ENCODE assay signal across 1 cellular context in genomic region chr7:77798394-77799077, GRCh38.
TF ChIP-seq lines count a peak whose summit lies in the region.

PHTF2 (plus strand) TSS chr7:77798773.
TMEM60 (minus strand) TSS chr7:77798434; CDS start chr7:77794373, 4,061 bp downstream.

TF ChIP-seq in HepG2, 621 proteins besides CTCF, POLR2A, EP300 and RAD21 (continued from another document and continues in another):
- TF ChIP-seq ZNF276 (CRISPR knock-in tag; IDR thresholded peaks at IDR 0.05; ENCODE audit: low read depth) (no peak), SP1 (IDR thresholded peaks at IDR 0.05) (0 out of 2 replicates have a peak, but pooled peaks have one; percentile 14), SP1 (CRISPR knock-in tag; IDR thresholded peaks at IDR 0.05) (peak; percentile 82), ZBTB8A (CRISPR knock-in tag; IDR thresholded peaks at IDR 0.05; ENCODE audit: borderline replicate concordance, low read depth) (no peak), ARNT2 (CRISPR knock-in tag; IDR thresholded peaks at IDR 0.05; ENCODE audit: low read depth) (peak; percentile 70; the same call in 1 of the 2 replicates), NFRKB (IDR thresholded peaks at IDR 0.05) (no peak), KLF11 (CRISPR knock-in tag; IDR thresholded peaks at IDR 0.05) (0 out of 2 replicates have a peak, but pooled peaks have one; percentile 29), ZNF468 (CRISPR knock-in tag; IDR thresholded peaks at IDR 0.05) (no peak), MAX (IDR thresholded peaks at IDR 0.05) (peak; percentile 65), SRF (IDR thresholded peaks at IDR 0.05; ENCODE audit: low read depth, low read length) (no peak), MED13 (CRISPR knock-in tag; IDR thresholded peaks at IDR 0.05) (no peak), TRIM24 (CRISPR knock-in tag; IDR thresholded peaks at IDR 0.05) (no peak), SCMH1 (CRISPR knock-in tag; IDR thresholded peaks at IDR 0.05; ENCODE audit: borderline replicate concordance) (no peak), HIVEP1 (CRISPR knock-in tag; IDR thresholded peaks at IDR 0.05) (0 out of 2 replicates have a peak, but pooled peaks have one; percentile 57), ZBTB3 (CRISPR knock-in tag; IDR thresholded peaks at IDR 0.05; ENCODE audit: borderline replicate concordance, low read depth) (0 out of 2 replicates have a peak, but pooled peaks have one; percentile 45), ZNF256 (CRISPR knock-in tag; conservative IDR thresholded peaks at IDR 0.05) (no peak), PCBP1 (IDR thresholded peaks at IDR 0.05; ENCODE audit: borderline replicate concordance, low read depth, low read length) (no peak), THAP7 (CRISPR knock-in tag; IDR thresholded peaks at IDR 0.05) (0 out of 2 replicates have a peak, but pooled peaks have one; percentile 43), FOXC1 (CRISPR knock-in tag; IDR thresholded peaks at IDR 0.05; ENCODE audit: borderline replicate concordance) (no peak), NR2C2 (CRISPR knock-in tag; IDR thresholded peaks at IDR 0.05; ENCODE audit: borderline replicate concordance) (no peak; the same call in 1 of the 2 replicates), GABPB1 (CRISPR knock-in tag; IDR thresholded peaks at IDR 0.05) (peak; percentile 84), HDAC2 (CRISPR knock-in tag; IDR thresholded peaks at IDR 0.05) (peak; percentile 73), SOX13 (IDR thresholded peaks at IDR 0.05) (no peak), SOX13 (CRISPR knock-in tag; conservative IDR thresholded peaks at IDR 0.05 in 1 of 2, IDR thresholded peaks at IDR 0.05 in 1 of 2) (peak in 1 of 2 experiments; percentile 50; a peak in 2 of 4 replicates), ZMAT5 (CRISPR knock-in tag; IDR thresholded peaks at IDR 0.05; ENCODE audit: borderline replicate concordance, low read depth) (no peak), IRF9 (CRISPR knock-in tag; IDR thresholded peaks at IDR 0.05; ENCODE audit: borderline replicate concordance) (no peak), ZNF30 (CRISPR knock-in tag; IDR thresholded peaks at IDR 0.05) (no peak), FOXO1 (CRISPR knock-in tag; IDR thresholded peaks at IDR 0.05) (no peak), ZNF598 (CRISPR knock-in tag; IDR thresholded peaks at IDR 0.05; ENCODE audit: borderline replicate concordance) (peak; percentile 37; the same call in 1 of the 2 replicates), HBP1 (CRISPR knock-in tag; IDR thresholded peaks at IDR 0.05; ENCODE audit: low read depth) (no peak), NR3C1 (CRISPR knock-in tag; IDR thresholded peaks at IDR 0.05) (no peak), ZMYM2 (CRISPR knock-in tag; IDR thresholded peaks at IDR 0.05) (no peak; the same call in 1 of the 2 replicates), MLLT10 (CRISPR knock-in tag; IDR thresholded peaks at IDR 0.05) (no peak), ZNF318 (CRISPR knock-in tag; IDR thresholded peaks at IDR 0.05) (no peak), ZMYM4 (CRISPR knock-in tag; IDR thresholded peaks at IDR 0.05) (peak; percentile 87), ZNF773 (CRISPR knock-in tag; IDR thresholded peaks at IDR 0.05; ENCODE audit: borderline replicate concordance) (no peak; the same call in 1 of the 2 replicates), POGZ (CRISPR knock-in tag; IDR thresholded peaks at IDR 0.05) (peak; percentile 92), TFDP2 (CRISPR knock-in tag; IDR thresholded peaks at IDR 0.05) (peak; percentile 94), KDM6A (CRISPR knock-in tag; IDR thresholded peaks at IDR 0.05; ENCODE audit: low read depth) (no peak), REXO4 (CRISPR knock-in tag; IDR thresholded peaks at IDR 0.05; ENCODE audit: borderline replicate concordance) (no peak), KLF12 (CRISPR knock-in tag; IDR thresholded peaks at IDR 0.05; ENCODE audit: borderline replicate concordance) (no peak), HIC2 (CRISPR knock-in tag; IDR thresholded peaks at IDR 0.05; ENCODE audit: low read depth) (0 out of 2 replicates have a peak, but pooled peaks have one; percentile 17), TMF1 (CRISPR knock-in tag; IDR thresholded peaks at IDR 0.05; ENCODE audit: low read depth) (no peak), RARG (CRISPR knock-in tag; IDR thresholded peaks at IDR 0.05; ENCODE audit: low read depth) (no peak), ZNF460 (CRISPR knock-in tag; IDR thresholded peaks at IDR 0.05; ENCODE audit: borderline replicate concordance) (no peak; the same call in 1 of the 2 replicates), RBAK (CRISPR knock-in tag; IDR thresholded peaks at IDR 0.05) (no peak), CERS6 (CRISPR knock-in tag; IDR thresholded peaks at IDR 0.05) (no peak), EEA1 (CRISPR knock-in tag; IDR thresholded peaks at IDR 0.05; ENCODE audit: borderline replicate concordance) (no peak)
